9 cellular contexts compared by ENCODE assay signal in the genomic region with DNA sequence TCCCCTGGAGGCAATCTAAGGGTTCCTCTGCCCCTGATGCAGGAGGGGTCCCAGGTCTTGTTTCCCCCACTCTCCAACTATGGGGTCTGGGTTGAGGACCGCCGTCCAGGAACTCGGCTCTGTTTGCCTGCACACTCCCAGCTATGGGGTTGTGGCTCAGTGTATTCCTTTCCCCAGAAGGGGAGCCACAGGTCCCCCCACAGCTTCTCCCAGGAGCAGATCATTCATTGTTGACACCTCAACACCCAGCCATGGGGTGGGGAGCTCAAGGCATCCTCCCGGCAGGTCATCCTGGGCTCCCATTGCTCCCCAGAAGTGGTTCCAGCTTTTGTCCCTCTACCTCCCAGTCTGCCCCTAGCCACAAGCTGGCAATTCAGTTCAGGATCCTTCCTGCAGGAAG. TPM values are rescaled to one million over a fixed set of nuclear protein-coding genes. Genes with fewer than 3 reads are reported as not detected.
DNase-seq lines count a peak whose midpoint lies in the region; ATAC-seq and TF ChIP-seq lines count a peak whose summit lies in the region.
"Had no signal": no experiment of that assay in that cellular context is flagged by ENCODE, and none has a peak within 500 bp of the region (broad histone marks: within the 10 kb centered on the region; RNA-seq: fewer than 3 reads in every experiment).

No MANE protein-coding gene starts in this region.

- ATAC-seq in activated T-cell treated with anti-CD3 and anti-CD28 coated beads, Interleukin-2, amount 50 U/mL, for 72 hours (replicated peaks in 1 of 2): no peak
- no peak for ATAC-seq in memory B cell (ENCODE audit: low read depth)
- ATAC-seq in HG02973 (IDR thresholded peaks at IDR 0.05; ENCODE audit: unreplicated experiment): no peak
- no peak for ATAC-seq in HG02885 (IDR thresholded peaks at IDR 0.05; ENCODE audit: poor library complexity, unreplicated experiment)
- no peak for ATAC-seq in mucosa of descending colon

- peaks cover 19% of the 10 kb centered on the region for H3K27me3 Mint-ChIP-seq in activated T-cell treated with anti-CD3 and anti-CD28 coated beads, Interleukin-2, amount 50 U/mL, for 72 hours (ENCODE audit: low read depth)
- H3K27me3 Mint-ChIP-seq in memory B cell: peaks cover 12% of the 10 kb centered on the region

- H3K9me3 Mint-ChIP-seq in activated T-cell treated with anti-CD3 and anti-CD28 coated beads, Interleukin-2, amount 50 U/mL, for 72 hours: no peaks in the 10 kb centered on the region
- H3K9me3 Mint-ChIP-seq in memory B cell: no peaks in the 10 kb centered on the region

- no peak for TF ChIP-seq CTCF in breast epithelium (IDR thresholded peaks at IDR 0.05)
- TF ChIP-seq CTCF in tibial nerve (IDR thresholded peaks at IDR 0.05): no peak
- TF ChIP-seq CTCF in mucosa of descending colon (IDR thresholded peaks at IDR 0.05): no peak

- TF ChIP-seq POLR2A in breast epithelium (IDR thresholded peaks at IDR 0.05) (no peak), tibial nerve (IDR thresholded peaks at IDR 0.05) (no peak)

- no peak for DNase-seq in activated T-cell treated with anti-CD3 and anti-CD28 coated beads, Interleukin-2, amount 50 U/mL, for 72 hours
- DNase-seq in activated T-cell treated with anti-CD3 and anti-CD28 coated beads for 4 hours: no peak
- no peak for DNase-seq in breast epithelium (ENCODE audit: low spot score in 2 of 2)
- no peak for DNase-seq in memory B cell (ENCODE audit: low spot score in 2 of 2)
- no peak for DNase-seq in tibial nerve (ENCODE audit: low spot score in 2 of 2)
- DNase-seq in mucosa of descending colon: no peak
- DNase-seq: WERI-Rb-1 had no signal

- 34 to 36% methylated on average over 4 of the region's 4 CpGs for WGBS in tibial nerve, 2 donors

- peak overlapping the region; percentile 21 for H3K27ac Mint-ChIP-seq in activated T-cell treated with anti-CD3 and anti-CD28 coated beads, Interleukin-2, amount 50 U/mL, for 72 hours
- H3K27ac Mint-ChIP-seq in memory B cell: no peak overlapping the region

- H3K36me3 ChIP-seq in breast epithelium (peaks cover 8% of the 10 kb centered on the region), tibial nerve (peaks cover 0 to 29% (median 0%) of the 10 kb centered on the region in 3 donors), mucosa of descending colon (ENCODE audit: low read depth) (no peaks in the 10 kb centered on the region)
- H3K36me3 ChIP-seq: WERI-Rb-1 had no signal

- intact Hi-C loops in breast epithelium (cut with DNase I; ENCODE audit: low total_unique reads) (no loop called here), mucosa of descending colon (cut with DNase I, micrococcal nuclease) (no loop called here)

- no peaks in the 10 kb centered on the region for H3K27me3 ChIP-seq in breast epithelium
- no peaks in the 10 kb centered on the region for H3K27me3 ChIP-seq in tibial nerve

- H3K4me3 Mint-ChIP-seq in activated T-cell treated with anti-CD3 and anti-CD28 coated beads, Interleukin-2, amount 50 U/mL, for 72 hours: peak overlapping the region; percentile 63 to 76
- H3K4me3 Mint-ChIP-seq in memory B cell: peak overlapping the region; percentile 60

- TF ChIP-seq EP300 in tibial nerve (IDR thresholded peaks at IDR 0.05): no peak

- peak overlapping the region; percentile 64 to 90 (median 75) for H3K4me3 ChIP-seq in breast epithelium
- peak overlapping the region; percentile 55 to 92 (median 60) for H3K4me3 ChIP-seq in tibial nerve
- H3K4me3 ChIP-seq in mucosa of descending colon: no peak overlapping the region

- H3K36me3 Mint-ChIP-seq in activated T-cell treated with anti-CD3 and anti-CD28 coated beads, Interleukin-2, amount 50 U/mL, for 72 hours (ENCODE audit: insufficient read depth in 2 of 2): peaks cover 4% of the 10 kb centered on the region in 2 donors
- peaks cover 5% of the 10 kb centered on the region for H3K36me3 Mint-ChIP-seq in memory B cell

- H3K27ac ChIP-seq in breast epithelium (peak overlapping the region; percentile 82 to 96), tibial nerve (peak overlapping the region in 3 of 4 donors; percentile 82 to 91 (median 88))
- H3K27ac ChIP-seq: WERI-Rb-1 had no signal

- H3K9me3 ChIP-seq in breast epithelium: no peaks in the 10 kb centered on the region
- H3K9me3 ChIP-seq in tibial nerve: no peaks in the 10 kb centered on the region
- H3K9me3 ChIP-seq in mucosa of descending colon: no peaks in the 10 kb centered on the region

- H3K4me1 Mint-ChIP-seq in activated T-cell treated with anti-CD3 and anti-CD28 coated beads, Interleukin-2, amount 50 U/mL, for 72 hours (ENCODE audit: low read depth): peaks cover 25% of the 10 kb centered on the region
- H3K4me1 Mint-ChIP-seq in memory B cell: peaks cover 11% of the 10 kb centered on the region

- H3K4me1 ChIP-seq in breast epithelium (peaks cover 0 to 8% of the 10 kb centered on the region in 2 donors), tibial nerve (peaks cover 0 to 33% (median 21%) of the 10 kb centered on the region in 4 donors), mucosa of descending colon (ENCODE audit: low read depth) (peaks cover 9% of the 10 kb centered on the region)

RNA-seq across cellular contexts. Expression of a gene that starts 1.0 kb away (rescaled TPM):
- 10 to 100 TPM; 13.6 to 14.1 TPM for total RNA-seq in activated T-cell treated with anti-CD3 and anti-CD28 coated beads, Interleukin-2, amount 50 U/mL, for 72 hours
- 10 to 100 TPM; 34.0 to 65.3 (median 34.7) TPM for total RNA-seq in breast epithelium
- 10 to 100 TPM; 40.0 to 84.0 (median 69.2) TPM for total RNA-seq in tibial nerve
- 10 to 100 TPM; 31.7 to 88.8 (median 42.1) TPM for total RNA-seq in mucosa of descending colon

RNA-seq across cellular contexts. Expression of a gene that starts 5.5 kb away (rescaled TPM):
- total RNA-seq in activated T-cell treated with anti-CD3 and anti-CD28 coated beads, Interleukin-2, amount 50 U/mL, for 72 hours: 10 to 100 TPM in 1 of 2 donors, 1 to 10 TPM in 1; 9.5 to 11.8 TPM
- 10 to 100 TPM; 11.5 to 35.2 (median 16.4) TPM for total RNA-seq in breast epithelium
- 10 to 100 TPM; 21.3 to 52.2 (median 31.3) TPM for total RNA-seq in tibial nerve
- total RNA-seq in mucosa of descending colon: 10 to 100 TPM; 29.5 to 40.1 (median 31.7) TPM

RNA-seq across cellular contexts. Expression of a gene that starts 18.6 kb away (rescaled TPM):
- 100 to 1,000 TPM; 102 to 144 TPM for total RNA-seq in activated T-cell treated with anti-CD3 and anti-CD28 coated beads, Interleukin-2, amount 50 U/mL, for 72 hours
- 10 to 100 TPM; 35.8 to 56.4 (median 45.8) TPM for total RNA-seq in breast epithelium
- 100 to 1,000 TPM in 1 of 4 donors, 10 to 100 TPM in 3; 66.3 to 138 (median 68.3) TPM for total RNA-seq in tibial nerve
- 100 to 1,000 TPM in 2 of 3 donors, 10 to 100 TPM in 1; 85.7 to 136 (median 121) TPM for total RNA-seq in mucosa of descending colon

RNA-seq across cellular contexts. Expression of a gene that starts 28.0 kb away (rescaled TPM):
- 1 to 10 TPM; 1.1 to 3.4 TPM for total RNA-seq in activated T-cell treated with anti-CD3 and anti-CD28 coated beads, Interleukin-2, amount 50 U/mL, for 72 hours
- total RNA-seq in breast epithelium (1 to 10 TPM; 5.4 to 9.8 (median 7.2) TPM), tibial nerve (1 to 10 TPM; 4.4 to 9.2 (median 7.8) TPM), mucosa of descending colon (1 to 10 TPM; 4.0 to 9.5 (median 8.1) TPM)
